In genomic region chr2:203583696-203584095, GRCh38 we compare ENCODE assay signal across 8 cellular contexts. TPM values are rescaled to one million over a fixed set of nuclear protein-coding genes. Genes with fewer than 3 reads are reported as not detected.
DNase-seq lines count a peak whose midpoint lies in the region; ATAC-seq lines count a peak whose summit lies in the region.

No MANE protein-coding gene starts in this region.

- ATAC-seq in HG03095 (IDR thresholded peaks at IDR 0.05; ENCODE audit: unreplicated experiment) = peak; percentile 39

- DNase-seq in activated naive CD4-positive, alpha-beta T cell treated with Interleukin-2 at 50 U/mL for 16 hours = peak; percentile 18
- DNase-seq in activated naive CD4-positive, alpha-beta T cell treated with anti-CD3 and anti-CD28 coated beads, Interleukin-2, amount 50 U/mL, for 16 hours = no peak
- DNase-seq in activated CD4-positive, alpha-beta T cell treated with anti-CD3 and anti-CD28 coated beads, Interleukin-2, amount 50 U/mL, for 48 hours = peak; percentile 34 to 41
- DNase-seq in myocyte (ENCODE audit: low read depth) (peak; percentile 93), NCI-H2196 (lab: John Stamatoyannopoulos, UW; ENCODE audit: unreplicated experiment) (no peak), NCI-H345 (lab: John Stamatoyannopoulos, UW) (no peak), anterior cingulate cortex (lab: John Stamatoyannopoulos, UW) (no peak)

RNA-seq across cellular contexts. Expression of gene RAPH1, which starts 48.6 kb away (rescaled TPM):
- 31.3 and 41.3 TPM in 2 replicates for total RNA-seq in myocyte
- polyA plus RNA-seq in myocyte (2012) = 39.8 TPM

Comparison
In these comparisons a context has a peak if more than half of its experiments do, and no peak if none do; other contexts are left out.
1. DNase-seq: peak in activated naive CD4-positive, alpha-beta T cell treated with Interleukin-2 at 50 U/mL for 16 hours (single experiment), activated CD4-positive, alpha-beta T cell treated with anti-CD3 and anti-CD28 coated beads, Interleukin-2, amount 50 U/mL, for 48 hours (2 of 2) and myocyte (single experiment); none in activated naive CD4-positive, alpha-beta T cell treated with anti-CD3 and anti-CD28 coated beads, Interleukin-2, amount 50 U/mL, for 16 hours (single experiment), NCI-H2196 (single experiment), NCI-H345 (single experiment) and anterior cingulate cortex (0 of 58).